1 cellular context compared by ENCODE assay signal in the genomic region with DNA sequence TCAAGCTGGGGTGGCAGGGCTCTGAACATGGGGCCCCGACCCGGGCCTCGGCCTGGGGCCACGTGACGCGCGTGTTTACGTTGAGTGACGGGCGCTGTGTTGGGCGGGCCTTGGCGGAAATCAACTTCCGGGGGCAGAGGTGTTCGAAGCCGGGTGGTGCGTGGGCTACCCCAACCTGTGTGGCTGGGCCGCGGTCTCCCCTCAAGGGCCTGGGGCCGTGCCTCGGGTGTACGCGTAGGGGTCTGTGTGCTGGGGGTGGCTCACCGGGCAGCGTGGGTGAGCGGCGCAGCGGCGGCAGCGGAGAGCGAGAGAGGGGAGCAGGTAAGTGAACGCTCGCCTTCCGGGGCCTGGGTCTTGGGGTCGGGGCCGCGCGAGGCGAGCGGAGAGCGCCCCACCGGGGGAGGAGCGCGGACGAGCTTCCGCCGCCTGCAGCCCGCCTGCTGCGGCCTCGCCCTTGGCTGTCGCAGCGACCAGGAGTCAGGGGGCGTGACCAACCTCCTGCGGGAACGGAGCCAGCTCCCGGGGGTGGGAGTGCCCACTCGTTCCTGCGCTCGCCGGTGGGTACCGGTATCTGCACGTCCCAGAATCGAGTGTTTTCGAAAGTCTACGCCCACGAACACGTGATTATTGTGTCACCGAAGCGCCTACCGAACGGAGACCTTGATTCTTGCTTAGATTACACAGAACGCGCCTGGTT.
TF ChIP-seq lines count a peak whose summit lies in the region.

A gene with protein sequence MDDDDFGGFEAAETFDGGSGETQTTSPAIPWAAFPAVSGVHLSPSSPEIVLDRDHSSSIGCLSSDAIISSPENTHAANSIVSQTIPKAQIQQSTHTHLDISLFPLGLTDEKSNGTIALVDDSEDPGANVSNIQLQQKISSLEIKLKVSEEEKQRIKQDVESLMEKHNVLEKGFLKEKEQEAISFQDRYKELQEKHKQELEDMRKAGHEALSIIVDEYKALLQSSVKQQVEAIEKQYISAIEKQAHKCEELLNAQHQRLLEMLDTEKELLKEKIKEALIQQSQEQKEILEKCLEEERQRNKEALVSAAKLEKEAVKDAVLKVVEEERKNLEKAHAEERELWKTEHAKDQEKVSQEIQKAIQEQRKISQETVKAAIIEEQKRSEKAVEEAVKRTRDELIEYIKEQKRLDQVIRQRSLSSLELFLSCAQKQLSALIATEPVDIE (plus strand): TSS at position 136 of the 697 bp plus-strand sequence. CDS start 66,760 bp downstream, outside the sequence.

TF ChIP-seq in HEK293, 187 proteins besides CTCF, POLR2A, EP300 and RAD21 (continued from another document and continues in another):
- 0 out of 2 replicates have a peak, but pooled peaks have one; percentile 74 for TF ChIP-seq ZNF792 (tag by site-specific recombination; IDR thresholded peaks at IDR 0.05)
- TF ChIP-seq ZNF544 (tag by site-specific recombination; IDR thresholded peaks at IDR 0.05), result no peak
- TF ChIP-seq ZBTB7A (tag by site-specific recombination; IDR thresholded peaks at IDR 0.05; ENCODE audit: low read depth), result no peak; the same call in none of the 2 replicates
- TF ChIP-seq TCF7L2 (IDR thresholded peaks at IDR 0.05; ENCODE audit: borderline replicate concordance, low read depth, low read length), result no peak
- no peak for TF ChIP-seq ZNF350 (tag by site-specific recombination; IDR thresholded peaks at IDR 0.05)
- TF ChIP-seq, protein P1, sequence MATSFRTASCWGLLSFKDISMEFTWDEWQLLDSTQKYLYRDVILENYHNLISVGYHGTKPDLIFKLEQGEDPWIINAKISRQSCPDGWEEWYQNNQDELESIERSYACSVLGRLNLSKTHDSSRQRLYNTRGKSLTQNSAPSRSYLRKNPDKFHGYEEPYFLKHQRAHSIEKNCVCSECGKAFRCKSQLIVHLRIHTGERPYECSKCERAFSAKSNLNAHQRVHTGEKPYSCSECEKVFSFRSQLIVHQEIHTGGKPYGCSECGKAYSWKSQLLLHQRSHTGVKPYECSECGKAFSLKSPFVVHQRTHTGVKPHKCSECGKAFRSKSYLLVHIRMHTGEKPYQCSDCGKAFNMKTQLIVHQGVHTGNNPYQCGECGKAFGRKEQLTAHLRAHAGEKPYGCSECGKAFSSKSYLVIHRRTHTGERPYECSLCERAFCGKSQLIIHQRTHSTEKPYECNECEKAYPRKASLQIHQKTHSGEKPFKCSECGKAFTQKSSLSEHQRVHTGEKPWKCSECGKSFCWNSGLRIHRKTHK (tag by site-specific recombination; IDR thresholded peaks at IDR 0.05), result no peak
- TF ChIP-seq, protein P2, sequence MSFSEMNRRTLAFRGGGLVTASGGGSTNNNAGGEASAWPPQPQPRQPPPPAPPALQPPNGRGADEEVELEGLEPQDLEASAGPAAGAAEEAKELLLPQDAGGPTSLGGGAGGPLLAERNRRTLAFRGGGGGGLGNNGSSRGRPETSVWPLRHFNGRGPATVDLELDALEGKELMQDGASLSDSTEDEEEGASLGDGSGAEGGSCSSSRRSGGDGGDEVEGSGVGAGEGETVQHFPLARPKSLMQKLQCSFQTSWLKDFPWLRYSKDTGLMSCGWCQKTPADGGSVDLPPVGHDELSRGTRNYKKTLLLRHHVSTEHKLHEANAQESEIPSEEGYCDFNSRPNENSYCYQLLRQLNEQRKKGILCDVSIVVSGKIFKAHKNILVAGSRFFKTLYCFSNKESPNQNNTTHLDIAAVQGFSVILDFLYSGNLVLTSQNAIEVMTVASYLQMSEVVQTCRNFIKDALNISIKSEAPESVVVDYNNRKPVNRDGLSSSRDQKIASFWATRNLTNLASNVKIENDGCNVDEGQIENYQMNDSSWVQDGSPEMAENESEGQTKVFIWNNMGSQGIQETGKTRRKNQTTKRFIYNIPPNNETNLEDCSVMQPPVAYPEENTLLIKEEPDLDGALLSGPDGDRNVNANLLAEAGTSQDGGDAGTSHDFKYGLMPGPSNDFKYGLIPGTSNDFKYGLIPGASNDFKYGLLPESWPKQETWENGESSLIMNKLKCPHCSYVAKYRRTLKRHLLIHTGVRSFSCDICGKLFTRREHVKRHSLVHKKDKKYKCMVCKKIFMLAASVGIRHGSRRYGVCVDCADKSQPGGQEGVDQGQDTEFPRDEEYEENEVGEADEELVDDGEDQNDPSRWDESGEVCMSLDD (tag by site-specific recombination; IDR thresholded peaks at IDR 0.05), result peak; percentile 97
- no peak for TF ChIP-seq ZNF112 (tag by site-specific recombination; IDR thresholded peaks at IDR 0.05)
- peak; percentile 75 for TF ChIP-seq ZBTB48 (tag by site-specific recombination; IDR thresholded peaks at IDR 0.05)
- TF ChIP-seq ZNF549 (tag by site-specific recombination; IDR thresholded peaks at IDR 0.05), result no peak
- peak; percentile 98 for TF ChIP-seq PATZ1 (tag by site-specific recombination; IDR thresholded peaks at IDR 0.05)
- no peak; the same call in 1 of the 2 replicates for TF ChIP-seq YY1 (tag by site-specific recombination; IDR thresholded peaks at IDR 0.05)
- TF ChIP-seq REST (tag by site-specific recombination; IDR thresholded peaks at IDR 0.05), result peak; percentile 72
- peak; percentile 31; the same call in 1 of the 2 replicates for TF ChIP-seq REPIN1 (tag by site-specific recombination; IDR thresholded peaks at IDR 0.05; ENCODE audit: low read depth)
- TF ChIP-seq ZNF776 (tag by site-specific recombination; IDR thresholded peaks at IDR 0.05; ENCODE audit: borderline replicate concordance), result no peak; the same call in 1 of the 2 replicates
- no peak for TF ChIP-seq ZNF280C (tag by site-specific recombination; IDR thresholded peaks at IDR 0.05)
- TF ChIP-seq ZNF837 (tag by site-specific recombination; IDR thresholded peaks at IDR 0.05), result peak; percentile 89; the same call in 1 of the 2 replicates
- no peak for TF ChIP-seq HOXA7 (CRISPR knock-in tag; IDR thresholded peaks at IDR 0.05; ENCODE audit: borderline replicate concordance)
- TF ChIP-seq ZNF341 (tag by site-specific recombination; IDR thresholded peaks at IDR 0.05; ENCODE audit: low read depth), result peak; percentile 92
- 0 out of 2 replicates have a peak, but pooled peaks have one; percentile 19 for TF ChIP-seq ZNF146 (tag by site-specific recombination; IDR thresholded peaks at IDR 0.05)
- peak; percentile 43; the same call in 1 of the 2 replicates for TF ChIP-seq ZNF777 (tag by site-specific recombination; IDR thresholded peaks at IDR 0.05; ENCODE audit: borderline replicate concordance)
- TF ChIP-seq ZBTB8A (tag by site-specific recombination; IDR thresholded peaks at IDR 0.05), result peak; percentile 99
- no peak for TF ChIP-seq ZNF624 (tag by site-specific recombination; IDR thresholded peaks at IDR 0.05)
- peak; percentile 18; the same call in 1 of the 2 replicates for TF ChIP-seq ZSCAN16 (tag by site-specific recombination; IDR thresholded peaks at IDR 0.05)
- peak; percentile 56; the same call in 1 of the 2 replicates for TF ChIP-seq ZNF362 (tag by site-specific recombination; IDR thresholded peaks at IDR 0.05)
- TF ChIP-seq PRDM2 (tag by site-specific recombination; IDR thresholded peaks at IDR 0.05; ENCODE audit: borderline replicate concordance), result 0 out of 2 replicates have a peak, but pooled peaks have one; percentile 32
- TF ChIP-seq GLIS2 (tag by site-specific recombination; IDR thresholded peaks at IDR 0.05), result peak; percentile 99
